Comparison of ENCODE assay signal across 9 cellular contexts in the genomic region with DNA sequence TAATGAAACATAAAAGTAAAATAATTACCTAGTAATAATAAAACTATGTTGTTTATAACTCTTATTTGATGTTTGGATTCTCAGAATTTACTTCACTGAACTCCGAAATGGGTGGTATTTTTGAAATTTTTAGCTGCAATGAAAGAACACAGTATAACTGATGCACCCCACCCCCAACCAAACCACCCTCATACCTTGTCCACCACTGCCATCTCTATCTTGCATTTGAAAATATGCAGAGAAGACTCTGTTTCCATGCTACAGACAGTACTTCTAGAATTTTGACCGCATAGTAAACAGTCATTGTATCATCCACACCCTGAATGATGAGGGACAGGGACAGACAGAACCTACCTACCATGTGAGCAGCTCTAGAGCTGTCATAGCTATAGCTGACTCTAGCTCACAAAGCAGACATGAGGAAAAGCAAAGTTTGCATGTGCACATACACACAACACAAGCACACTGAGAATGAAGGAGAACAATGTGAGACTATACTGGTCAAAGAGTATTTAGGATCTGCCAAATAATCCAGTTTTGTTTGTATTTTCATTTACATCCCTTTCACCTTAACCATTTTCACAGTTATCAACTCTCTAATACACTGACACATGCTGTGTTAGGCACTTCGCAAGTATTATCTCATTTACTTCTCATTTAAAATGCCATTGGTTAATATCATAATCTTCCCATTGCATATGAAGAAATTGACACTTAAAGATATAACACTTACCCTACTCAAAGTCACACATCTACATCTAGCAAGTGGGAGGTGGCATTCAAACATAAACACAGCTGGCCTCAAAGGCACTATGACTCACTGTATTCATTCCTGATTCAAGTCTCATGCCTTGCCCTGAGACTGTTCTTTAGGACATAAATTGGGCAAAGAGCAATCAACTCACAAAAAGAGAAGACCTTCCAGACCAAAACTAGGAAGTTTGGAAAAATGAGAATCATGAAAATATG.
A peak's percentile ranks its signal among the peaks of the same experiment; 100 is the strongest.
DNase-seq lines count a peak whose midpoint lies in the region; ATAC-seq and TF ChIP-seq lines count a peak whose summit lies in the region.
"Had no signal": no experiment of that assay in that cellular context is flagged by ENCODE, and none has a peak within 500 bp of the region (broad histone marks: within the 10 kb centered on the region; RNA-seq: fewer than 3 reads in every experiment).

No MANE protein-coding gene starts in this region.

- in situ Hi-C loops in mammary epithelial cell (cut with MboI; ENCODE audit: low sequenced_read_pairs in 2 of 2), result no loop called here

- H3K9me3 Mint-ChIP-seq in natural killer cell (no peaks in the 10 kb centered on the region), neural progenitor cell (no peaks in the 10 kb centered on the region)

- no peak overlapping the region for H3K27ac ChIP-seq in mammary epithelial cell (ENCODE audit: insufficient read depth, low read depth, low read length)
- no peak overlapping the region for H3K27ac ChIP-seq in neural progenitor cell

- dilution Hi-C loops in mammary epithelial cell (cut with HindIII; ENCODE audit: low sequenced_read_pairs), result no loop called here

- H3K27me3 ChIP-seq in mammary epithelial cell (ENCODE audit: insufficient read depth, low read length) (no peaks in the 10 kb centered on the region), neural progenitor cell (no peaks in the 10 kb centered on the region)

- CTCF ChIA-PET in mammary epithelial cell (lab: Charles Lee; ENCODE audit: low non-redundant PET), result no interaction called here

- H3K4me1 ChIP-seq in mammary epithelial cell (ENCODE audit: insufficient read depth, low read length) (no peaks in the 10 kb centered on the region), neural progenitor cell (peaks cover 7% of the 10 kb centered on the region)

- H4K20me1 ChIP-seq in mammary epithelial cell (ENCODE audit: insufficient read depth, low read length) (no peaks in the 10 kb centered on the region), neural progenitor cell (ENCODE audit: low read depth) (no peaks in the 10 kb centered on the region)

- H3K27me3 Mint-ChIP-seq in natural killer cell (ENCODE audit: low read depth in 2 of 2) (no peaks in the 10 kb centered on the region), neural progenitor cell (ENCODE audit: insufficient read depth, low read depth) (no peaks in the 10 kb centered on the region)

- H3K4me1 Mint-ChIP-seq in natural killer cell (peaks cover 35 to 39% of the 10 kb centered on the region in 2 donors), neural progenitor cell (no peaks in the 10 kb centered on the region)

- DNase-seq in DMS53 treated with DMSO at 0.1 percent for 48 hours (lab: John Stamatoyannopoulos, UW; ENCODE audit: unreplicated experiment), result peak; percentile 2
- DNase-seq in LHCN-M2 (ENCODE audit: low read depth), result peak; percentile 2
- DNase-seq in mammary epithelial cell, result peak; percentile 23
- DNase-seq in natural killer cell, result no peak
- no peak for DNase-seq in NCI-H2227 treated with DMSO at 0.1 percent for 48 hours (lab: John Stamatoyannopoulos, UW)
- no peak for DNase-seq in neural progenitor cell (ENCODE audit: low spot score)
- DNase-seq: GDM1, NCI-H2171 treated with DMSO at 0.1 percent for 48 hours had no signal

- H2AFZ ChIP-seq in mammary epithelial cell (ENCODE audit: low read depth, low read length) (no peak overlapping the region), neural progenitor cell (replicated peaks) (no peak overlapping the region)

- no peaks in the 10 kb centered on the region for H3F3A ChIP-seq in neural progenitor cell (ENCODE audit: low read depth)

- H3K9me3 ChIP-seq in mammary epithelial cell (replicated peaks; ENCODE audit: insufficient read depth, low read length), result peaks cover 2% of the 10 kb centered on the region
- no peaks in the 10 kb centered on the region for H3K9me3 ChIP-seq in neural progenitor cell (ENCODE audit: low read depth)

- H3K79me2 ChIP-seq in mammary epithelial cell (ENCODE audit: insufficient read depth, low read length) (no peaks in the 10 kb centered on the region), neural progenitor cell (ENCODE audit: low read depth) (no peaks in the 10 kb centered on the region)

- ATAC-seq in natural killer cell (peak; percentile 85 to 91 (median 88)), HG03108 (IDR thresholded peaks at IDR 0.05; ENCODE audit: unreplicated experiment) (no peak)

- H3K4me3 ChIP-seq in mammary epithelial cell (replicated peaks in 1 of 3; ENCODE audit: insufficient read depth in 1 of 3, low read depth in 2 of 3, low read length in 3 of 3) (no peak overlapping the region), neural progenitor cell (no peak overlapping the region)

- peak overlapping the region; percentile 60 for H3K4me3 Mint-ChIP-seq in natural killer cell
- H3K4me3 Mint-ChIP-seq in neural progenitor cell, result no peak overlapping the region

- H3K27ac Mint-ChIP-seq in natural killer cell (peak overlapping the region; percentile 73 to 91), neural progenitor cell (no peak overlapping the region)

- WGBS in mammary epithelial cell (ENCODE audit: low coverage, missing lambda C conversion rate), result 61% methylated on average over 3 of the region's 3 CpGs

- no peaks in the 10 kb centered on the region for H3K36me3 ChIP-seq in mammary epithelial cell (ENCODE audit: insufficient read depth, low read length)
- no peaks in the 10 kb centered on the region for H3K36me3 ChIP-seq in neural progenitor cell

- BruUV-seq in mammary epithelial cell (replicated peaks; lab: Mats Ljungman, UMichigan), result no TSS peak

- no peak overlapping the region for H3K9ac ChIP-seq in mammary epithelial cell (ENCODE audit: insufficient read depth, low read length)
- H3K9ac ChIP-seq in neural progenitor cell, result no peak overlapping the region

- no peak for TF ChIP-seq CTCF in mammary epithelial cell (conservative IDR thresholded peaks at IDR 0.05 in 1 of 2, IDR thresholded peaks at IDR 0.05 in 1 of 2; ENCODE audit: extremely low read depth in 1 of 2, insufficient read depth in 1 of 2, low read depth in 1 of 2, low read length in 2 of 2)
- no peak for TF ChIP-seq CTCF in natural killer cell (IDR thresholded peaks at IDR 0.05)
- TF ChIP-seq CTCF in neural progenitor cell (IDR thresholded peaks at IDR 0.05), result no peak

- intact Hi-C loops in mammary epithelial cell (cut with micrococcal nuclease) (no loop called here), natural killer cell (cut with micrococcal nuclease) (loop anchor here (1.0 to 2.0 kb wide), 3 partner anchors 47 to 108 kb away; no protein-coding TSS in a partner anchor)

- H3K36me3 Mint-ChIP-seq in natural killer cell (no peaks in the 10 kb centered on the region), neural progenitor cell (no peaks in the 10 kb centered on the region)

- H3K4me2 ChIP-seq in mammary epithelial cell (ENCODE audit: insufficient read depth, low read depth, low read length) (no peak overlapping the region), neural progenitor cell (no peak overlapping the region)

Comparison
In these comparisons a context has a peak if more than half of its experiments do, and no peak if none do; other contexts are left out.
1. DNase-seq: peak in DMS53 treated with DMSO at 0.1 percent for 48 hours (single experiment), LHCN-M2 (single experiment) and mammary epithelial cell (single experiment); none in natural killer cell (single experiment), NCI-H2227 treated with DMSO at 0.1 percent for 48 hours (single experiment) and neural progenitor cell (single experiment).